Comparison of ENCODE assay signal across 8 cellular contexts in genomic region chr15:88894819-88895767, GRCh38. TPM values are rescaled to one million over a fixed set of nuclear protein-coding genes. Genes with fewer than 3 reads are reported as not detected.
DNase-seq lines count a peak whose midpoint lies in the region; ATAC-seq, FAIRE-seq and TF ChIP-seq lines count a peak whose summit lies in the region.

Gene HAPLN3, minus strand, starts transcription at chr15:88895544. Its CDS starts 8,246 bp downstream, at chr15:88887298.

- no peaks in the 10 kb centered on the region for H3K9me3 Mint-ChIP-seq in Caco-2 (ENCODE audit: unreplicated experiment)

- TF ChIP-seq CTCF in Caco-2 (IDR thresholded peaks at IDR 0.05; ENCODE audit: insufficient read depth in 1 of 2, low read depth in 1 of 2, low read length in 1 of 2, severe bottlenecking in 1 of 2, unreplicated experiment in 1 of 2), result no peak
- TF ChIP-seq CTCF in HFF-Myc (IDR thresholded peaks at IDR 0.05; ENCODE audit: low read depth, low read length, missing control alignments), result no peak
- no peak for TF ChIP-seq CTCF in astrocyte of the cerebellum (IDR thresholded peaks at IDR 0.05; ENCODE audit: low read depth, low read length, missing control alignments)
- no peak for TF ChIP-seq CTCF in keratinocyte (optimal IDR thresholded peaks at IDR 0.05 in 1 of 3, IDR thresholded peaks at IDR 0.05 in 1 of 3, conservative IDR thresholded peaks at IDR 0.05 in 1 of 3; ENCODE audit: extremely low read depth in 1 of 3, insufficient read depth in 2 of 3, low read length in 3 of 3)

- no peaks in the 10 kb centered on the region for H3K4me1 ChIP-seq in Caco-2
- H3K4me1 ChIP-seq in keratinocyte (ENCODE audit: control insufficient read depth, extremely low read depth, insufficient read depth, low read length), result peaks cover 19% of the 10 kb centered on the region

- no peaks in the 10 kb centered on the region for H3K79me2 ChIP-seq in keratinocyte (ENCODE audit: control insufficient read depth, insufficient read depth, low read length)

- H3K4me1 Mint-ChIP-seq in Caco-2 (ENCODE audit: low read depth, unreplicated experiment) (no peaks in the 10 kb centered on the region), T-helper 17 cell (peaks cover 24% of the 10 kb centered on the region)

- peak within 1 kb of the TSS; percentile 61 for H3K9ac ChIP-seq in keratinocyte (ENCODE audit: control insufficient read depth, extremely low read depth, insufficient read depth, low read length)

- in situ Hi-C loops in astrocyte of the cerebellum (cut with HindIII; ENCODE audit: low sequenced_read_pairs), result no loop called here

- H3K4me2 ChIP-seq in keratinocyte (ENCODE audit: control insufficient read depth, extremely low read depth, insufficient read depth, low read depth, low read length), result peak within 1 kb of the TSS; percentile 81

- H3K9me3 ChIP-seq in Caco-2, result no peaks in the 10 kb centered on the region
- no peaks in the 10 kb centered on the region for H3K9me3 ChIP-seq in T-helper 17 cell (ENCODE audit: control insufficient read depth, low read length, poor library complexity, severe bottlenecking)
- no peaks in the 10 kb centered on the region for H3K9me3 ChIP-seq in keratinocyte (ENCODE audit: control insufficient read depth, low read depth, low read length)

- peaks cover 48% of the 10 kb centered on the region for H3K36me3 Mint-ChIP-seq in Caco-2 (ENCODE audit: insufficient read depth, unreplicated experiment)
- no peaks in the 10 kb centered on the region for H3K36me3 Mint-ChIP-seq in T-helper 17 cell (ENCODE audit: low read depth)

- ATAC-seq in T-helper 17 cell, result peak; percentile 63

- CTCF ChIA-PET in Caco-2 (lab: Charles Lee), result no interaction called here

- H3K27me3 ChIP-seq in Caco-2 (replicated peaks; ENCODE audit: control insufficient read depth, insufficient read depth, low read length), result no peaks in the 10 kb centered on the region
- H3K27me3 ChIP-seq in keratinocyte (ENCODE audit: control insufficient read depth, extremely low read depth, insufficient read depth, low read length), result no peaks in the 10 kb centered on the region

- DNase-seq in Caco-2, result no peak
- DNase-seq in HFF-Myc (ENCODE audit: extremely low read depth, low read depth), result no peak
- DNase-seq in T-helper 17 cell, result peak; percentile 24 to 46 (median 46)
- DNase-seq in astrocyte of the cerebellum (ENCODE audit: low read depth), result no peak
- no peak for DNase-seq in keratinocyte (ENCODE audit: low read depth, low spot score)
- peak; percentile 55 to 60 for DNase-seq in stimulated activated CD4-positive, alpha-beta T cell treated with anti-CD3 and anti-CD28 coated beads, Interleukin-2, amount 100 ng/mL, for 48 hours
- DNase-seq in SW480 (ENCODE audit: low spot score), result no peak
- no peak for DNase-seq in HuH-7 (ENCODE audit: low spot score)

- peak within 1 kb of the TSS; percentile 71 for H2AFZ ChIP-seq in keratinocyte (ENCODE audit: control insufficient read depth, low read length)

- H3K27ac Mint-ChIP-seq in Caco-2 (ENCODE audit: unreplicated experiment) (no peak within 1 kb of the TSS), T-helper 17 cell (peak within 1 kb of the TSS; percentile 100)

- dilution Hi-C loops in keratinocyte (cut with MboI; ENCODE audit: extremely low pct_ligation_motif_present, low sequenced_read_pairs), result no loop called here

- POLR2A ChIA-PET in Caco-2 (lab: Charles Lee), result no interaction called here

- no peaks in the 10 kb centered on the region for H4K20me1 ChIP-seq in keratinocyte (ENCODE audit: control insufficient read depth, extremely low read depth, insufficient read depth, low read length)

- FAIRE-seq in keratinocyte (lab: Jason Lieb, UNC), result no peak

- intact Hi-C loops in Caco-2 (cut with micrococcal nuclease; ENCODE audit: unreplicated experiment), result no loop called here

- no peak within 1 kb of the TSS for H3K27ac ChIP-seq in keratinocyte (ENCODE audit: control insufficient read depth, insufficient read depth, low read length)

- H3K4me3 Mint-ChIP-seq in Caco-2 (ENCODE audit: unreplicated experiment) (no peak within 1 kb of the TSS), T-helper 17 cell (peak within 1 kb of the TSS; percentile 93)

- no TSS peak for BruUV-seq in Caco-2 (replicated peaks; lab: Mats Ljungman, UMichigan)

- no peaks in the 10 kb centered on the region for H3K27me3 Mint-ChIP-seq in Caco-2 (ENCODE audit: insufficient read depth, unreplicated experiment)
- no peaks in the 10 kb centered on the region for H3K27me3 Mint-ChIP-seq in T-helper 17 cell

- H3K4me3 ChIP-seq in Caco-2 (ENCODE audit: low read depth, low read length) (no peak within 1 kb of the TSS), HFF-Myc (replicated peaks; ENCODE audit: low read depth, low read length) (peak within 1 kb of the TSS; percentile 45), astrocyte of the cerebellum (ENCODE audit: low read depth, low read length) (peak within 1 kb of the TSS; percentile 51), keratinocyte (ENCODE audit: control insufficient read depth in 2 of 3, extremely low read depth in 1 of 3, insufficient read depth in 2 of 3, low read depth in 1 of 3, low read length in 3 of 3) (peak within 1 kb of the TSS; percentile 42 to 77 (median 67))

- H3K36me3 ChIP-seq in Caco-2 (ENCODE audit: control insufficient read depth, insufficient read depth, low read length), result no peaks in the 10 kb centered on the region; the same call in none of the 2 replicates
- no peaks in the 10 kb centered on the region for H3K36me3 ChIP-seq in keratinocyte (ENCODE audit: control insufficient read depth in 2 of 2, extremely low read depth in 1 of 2, insufficient read depth in 2 of 2, low read length in 2 of 2)

- no peaks in the 10 kb centered on the region for H3K9me1 ChIP-seq in keratinocyte (ENCODE audit: control insufficient read depth, extremely low read depth, insufficient read depth, low read length)

RNA-seq across cellular contexts. Expression of gene HAPLN3, which starts in this region (rescaled TPM):
- 16.7 and 16.9 TPM in 2 replicates for total RNA-seq in Caco-2 (2022)
- 100 to 1,000 TPM; 103 to 105 TPM for total RNA-seq in T-helper 17 cell
- 1.4 to 2.2 TPM (median 1.4 TPM) in 3 replicates for polyA plus RNA-seq in keratinocyte
- 2.4 TPM for polyA plus RNA-seq in keratinocyte (2011; ENCODE audit: low read depth)
- polyA plus RNA-seq in keratinocyte (2011; cell fraction: cytosol; rRNA removed), result 0.47 and 0.87 TPM in 2 replicates
- 4.2 and 6.1 TPM in 2 replicates for polyA plus RNA-seq in keratinocyte (2011; cell fraction: nucleus; rRNA removed)
- polyA plus RNA-seq in keratinocyte (2012; ENCODE audit: low replicate concordance), result 2.1 and 5.0 TPM in 2 replicates
- polyA minus RNA-seq in keratinocyte, result 0.43 to 0.66 TPM (median 0.61 TPM) in 3 replicates
- polyA minus RNA-seq in keratinocyte (2011; cell fraction: cytosol; rRNA and poly(A)+ RNA removed), result not detected
- 1.6 and 2.2 TPM in 2 replicates for polyA minus RNA-seq in keratinocyte (2011; cell fraction: nucleus; rRNA and poly(A)+ RNA removed)

Comparison
In these comparisons a context has a peak if more than half of its experiments do, and no peak if none do; other contexts are left out.
1. DNase-seq: peak in T-helper 17 cell (3 of 3) and stimulated activated CD4-positive, alpha-beta T cell treated with anti-CD3 and anti-CD28 coated beads, Interleukin-2, amount 100 ng/mL, for 48 hours (2 of 2); none in Caco-2 (0 of 2), HFF-Myc (single experiment), astrocyte of the cerebellum (single experiment), keratinocyte (single experiment), SW480 (single experiment) and HuH-7 (single experiment).